Comparison of ENCODE assay signal across 12 cellular contexts in genomic region chr5:178006181-178007132, GRCh38. TPM values are rescaled to one million over a fixed set of nuclear protein-coding genes. Genes with fewer than 3 reads are reported as not detected.
DNase-seq lines count a peak whose midpoint lies in the region; ATAC-seq and TF ChIP-seq lines count a peak whose summit lies in the region.
"Not testable (repeated sequence)": the region's sequence is repeated elsewhere in the genome, so short reads cannot be mapped to it uniquely, and the experiment has no call there.
"Had no signal": no experiment of that assay in that cellular context is flagged by ENCODE, and none has a peak within 500 bp of the region (broad histone marks: within the 10 kb centered on the region; RNA-seq: fewer than 3 reads in every experiment).

No MANE protein-coding gene starts in this region.

- intact Hi-C loops in esophagus squamous epithelium (cut with DNase I); natural killer cell (cut with micrococcal nuclease); upper lobe of right lung (cut with DNase I): not testable (repeated sequence)

- H3K27me3 ChIP-seq in esophagus squamous epithelium: peaks cover 0 to 46% (median 0%) of the 10 kb centered on the region in 4 donors
- H3K27me3 ChIP-seq in upper lobe of right lung: not testable (repeated sequence)

- TF ChIP-seq POLR2A in esophagus squamous epithelium (IDR thresholded peaks at IDR 0.05): not testable (repeated sequence)

- POLR2A ChIA-PET in T-cell (lab: Charles Lee): not testable (repeated sequence)

- H3K36me3 ChIP-seq in esophagus squamous epithelium, upper lobe of right lung: not testable (repeated sequence)

- not testable (repeated sequence) for H3K27ac ChIP-seq in esophagus squamous epithelium, upper lobe of right lung

- H3K27me3 Mint-ChIP-seq in T-cell: peaks cover 7 to 22% of the 10 kb centered on the region in 2 donors
- not testable (repeated sequence) for H3K27me3 Mint-ChIP-seq in activated naive CD8-positive, alpha-beta T cell
- H3K27me3 Mint-ChIP-seq in natural killer cell (ENCODE audit: low read depth in 2 of 2): peaks cover 10 to 17% of the 10 kb centered on the region in 2 donors

- H3K4me3 ChIP-seq in esophagus squamous epithelium: peak overlapping the region; percentile 32 to 49 (median 39)
- H3K4me3 ChIP-seq in upper lobe of right lung: not testable (repeated sequence)

- TF ChIP-seq CTCF in esophagus squamous epithelium (IDR thresholded peaks at IDR 0.05); natural killer cell (IDR thresholded peaks at IDR 0.05); upper lobe of right lung (IDR thresholded peaks at IDR 0.05): not testable (repeated sequence)

- peak overlapping the region; percentile 53 to 82 (median 72) for H3K4me3 Mint-ChIP-seq in T-cell
- peak overlapping the region; percentile 84 for H3K4me3 Mint-ChIP-seq in activated naive CD8-positive, alpha-beta T cell
- H3K4me3 Mint-ChIP-seq in natural killer cell: peak overlapping the region; percentile 17

- H3K27ac Mint-ChIP-seq in T-cell: peak overlapping the region; percentile 79 to 84
- H3K27ac Mint-ChIP-seq in activated naive CD8-positive, alpha-beta T cell: peak overlapping the region; percentile 87
- H3K27ac Mint-ChIP-seq in natural killer cell: not testable (repeated sequence)

- DNase-seq in T-cell (peak in 22 of 34 experiments; percentile 6 to 66 (median 40)), natural killer cell (peak; percentile 35)
- peak; percentile 16 for DNase-seq in activated CD8-positive, alpha-beta memory T cell treated with anti-CD3 and anti-CD28 coated beads, Interleukin-2, amount 50 U/mL, for 1 hour (ENCODE audit: extremely low read depth)
- not testable (repeated sequence) for DNase-seq in esophagus squamous epithelium (lab: John Stamatoyannopoulos, UW); upper lobe of right lung
- DNase-seq in stimulated activated CD4-positive, alpha-beta T cell treated with anti-CD3 and anti-CD28 coated beads, Interleukin-4, amount 100 ng/mL, for 48 hours (ENCODE audit: low read depth in 2 of 2): peak; percentile 31 to 61

- not testable (repeated sequence) for H3K4me1 Mint-ChIP-seq in T-cell; activated naive CD8-positive, alpha-beta T cell (ENCODE audit: low read depth); natural killer cell

- not testable (repeated sequence) for H3K36me3 Mint-ChIP-seq in T-cell; activated naive CD8-positive, alpha-beta T cell; natural killer cell

- H3K9me3 ChIP-seq in esophagus squamous epithelium, upper lobe of right lung: not testable (repeated sequence)

- H3K4me1 ChIP-seq in esophagus squamous epithelium, upper lobe of right lung: not testable (repeated sequence)

- peak; percentile 72 for ATAC-seq in GM19397 (IDR thresholded peaks at IDR 0.05; ENCODE audit: unreplicated experiment)
- ATAC-seq in T-cell (replicated peaks in 1 of 4): peak; percentile 93 to 95 (median 95)
- peak; percentile 59 to 87 (median 81) for ATAC-seq in natural killer cell
- ATAC-seq in upper lobe of right lung: peak; percentile 57

- no CpG with 5 or more reads among the region's 77 CpGs for WGBS in esophagus squamous epithelium, 2 donors

- CTCF ChIA-PET in T-cell (lab: Charles Lee): not testable (repeated sequence)

- not testable (repeated sequence) for H3K9me3 Mint-ChIP-seq in T-cell; activated naive CD8-positive, alpha-beta T cell (ENCODE audit: low read depth); natural killer cell

RNA-seq across cellular contexts. Expression of gene PROP1, which starts 10.4 kb away (rescaled TPM):
- total RNA-seq in T-cell (not detected), esophagus squamous epithelium (not detected), natural killer cell (not detected), upper lobe of right lung (not detected)
- total RNA-seq: endothelial cell of umbilical vein, mucosa of descending colon, skeletal muscle tissue, vagina had no signal

Comparison
In these comparisons a context has a peak if more than half of its experiments do, and no peak if none do; other contexts are left out.
1. H3K4me3 Mint-ChIP-seq: peak in every context shown above with its lines; median percentile 84 in activated naive CD8-positive, alpha-beta T cell; 72 in T-cell; 17 in natural killer cell.